In genomic region chr6:4677751-4678065, GRCh38 we compare ENCODE assay signal across 1 cellular context.
TF ChIP-seq lines count a peak whose summit lies in the region.

No MANE protein-coding gene starts in this region.

TF ChIP-seq in K562, 482 proteins besides CTCF, POLR2A, EP300 and RAD21 (continued from another document):
- no peak for TF ChIP-seq ARID3B (CRISPR knock-in tag; IDR thresholded peaks at IDR 0.05; ENCODE audit: borderline replicate concordance)
- TF ChIP-seq RBM22 (IDR thresholded peaks at IDR 0.05; ENCODE audit: low read depth, low read length, poor library complexity, severe bottlenecking), result no peak
- TF ChIP-seq POLR3A (IDR thresholded peaks at IDR 0.05; ENCODE audit: borderline replicate concordance, extremely low read depth, insufficient read depth, insufficient read length), result no peak
- TF ChIP-seq ZNF518B (CRISPR knock-in tag; IDR thresholded peaks at IDR 0.05), result no peak
- TF ChIP-seq ZNF717 (CRISPR knock-in tag; IDR thresholded peaks at IDR 0.05), result no peak
